1 cellular context compared by ENCODE assay signal in the genomic region with DNA sequence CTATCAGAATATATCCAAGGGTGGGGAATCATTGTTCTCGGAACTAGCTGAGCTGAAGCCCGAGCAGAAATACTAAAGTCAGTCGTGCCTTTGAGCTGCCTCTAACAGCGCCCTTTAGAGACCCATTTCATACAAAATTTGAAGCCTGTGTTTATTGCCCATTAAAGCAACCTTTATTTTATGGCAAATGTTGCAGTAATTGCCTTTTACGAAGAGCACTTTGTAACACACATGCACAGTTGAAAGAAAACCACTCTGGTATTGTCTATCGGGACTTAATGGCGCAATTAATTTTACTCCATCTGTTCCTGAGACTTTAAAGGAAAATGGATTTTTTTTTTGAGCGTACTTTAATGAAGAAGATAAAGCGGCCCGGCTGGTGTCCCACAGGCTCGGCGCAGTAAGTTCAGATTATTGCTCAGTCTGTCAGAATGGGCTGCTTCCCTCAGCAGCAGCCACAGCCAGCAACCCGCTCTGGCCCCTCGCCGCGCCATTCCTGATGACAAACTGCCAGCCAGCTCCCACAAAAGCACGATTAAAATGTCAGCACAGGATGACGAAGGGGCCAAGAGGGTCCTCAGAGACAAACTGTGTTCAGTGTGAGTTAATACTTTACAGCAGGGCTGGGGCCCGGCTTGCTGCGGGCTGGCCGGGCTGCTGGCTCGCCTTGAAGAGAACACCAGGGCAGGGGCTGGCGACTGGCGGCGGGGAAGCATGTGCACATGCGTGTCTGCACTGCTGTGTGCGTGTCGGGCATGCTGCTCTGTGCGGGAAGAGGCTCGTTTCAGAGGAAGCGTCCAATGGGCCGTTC.
TF ChIP-seq lines count a peak whose summit lies in the region.

No MANE protein-coding gene starts in this region.

TF ChIP-seq in IMR-90, 13 proteins besides CTCF, POLR2A, EP300 and RAD21:
- TF ChIP-seq, protein P1, sequence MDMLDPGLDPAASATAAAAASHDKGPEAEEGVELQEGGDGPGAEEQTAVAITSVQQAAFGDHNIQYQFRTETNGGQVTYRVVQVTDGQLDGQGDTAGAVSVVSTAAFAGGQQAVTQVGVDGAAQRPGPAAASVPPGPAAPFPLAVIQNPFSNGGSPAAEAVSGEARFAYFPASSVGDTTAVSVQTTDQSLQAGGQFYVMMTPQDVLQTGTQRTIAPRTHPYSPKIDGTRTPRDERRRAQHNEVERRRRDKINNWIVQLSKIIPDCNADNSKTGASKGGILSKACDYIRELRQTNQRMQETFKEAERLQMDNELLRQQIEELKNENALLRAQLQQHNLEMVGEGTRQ (IDR thresholded peaks at IDR 0.05; ENCODE audit: low read depth, low read length) = no peak
- TF ChIP-seq CHD1 (IDR thresholded peaks at IDR 0.05; ENCODE audit: low read depth, low read length) = no peak
- no peak for TF ChIP-seq RCOR1 (IDR thresholded peaks at IDR 0.05; ENCODE audit: insufficient replicate concordance, low read length)
- no peak for TF ChIP-seq NFE2L2 (IDR thresholded peaks at IDR 0.05; ENCODE audit: low read depth, low read length)
- no peak for TF ChIP-seq MXI1 (IDR thresholded peaks at IDR 0.05; ENCODE audit: borderline replicate concordance, low read depth, low read length)
- no peak for TF ChIP-seq RFX5 (IDR thresholded peaks at IDR 0.05; ENCODE audit: low read depth, low read length)
- TF ChIP-seq MAZ (IDR thresholded peaks at IDR 0.05; ENCODE audit: borderline replicate concordance, low read depth, low read length) = no peak
- TF ChIP-seq BHLHE40 (IDR thresholded peaks at IDR 0.05; ENCODE audit: low read depth, low read length) = no peak
- no peak for TF ChIP-seq FOS (IDR thresholded peaks at IDR 0.05; ENCODE audit: low read depth, low read length)
- TF ChIP-seq SMC3 (IDR thresholded peaks at IDR 0.05; ENCODE audit: low read depth, low read length) = no peak
- TF ChIP-seq, protein P2, sequence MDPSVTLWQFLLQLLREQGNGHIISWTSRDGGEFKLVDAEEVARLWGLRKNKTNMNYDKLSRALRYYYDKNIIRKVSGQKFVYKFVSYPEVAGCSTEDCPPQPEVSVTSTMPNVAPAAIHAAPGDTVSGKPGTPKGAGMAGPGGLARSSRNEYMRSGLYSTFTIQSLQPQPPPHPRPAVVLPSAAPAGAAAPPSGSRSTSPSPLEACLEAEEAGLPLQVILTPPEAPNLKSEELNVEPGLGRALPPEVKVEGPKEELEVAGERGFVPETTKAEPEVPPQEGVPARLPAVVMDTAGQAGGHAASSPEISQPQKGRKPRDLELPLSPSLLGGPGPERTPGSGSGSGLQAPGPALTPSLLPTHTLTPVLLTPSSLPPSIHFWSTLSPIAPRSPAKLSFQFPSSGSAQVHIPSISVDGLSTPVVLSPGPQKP (IDR thresholded peaks at IDR 0.05; ENCODE audit: borderline replicate concordance, low read depth, low read length) = no peak
- TF ChIP-seq MAFK (IDR thresholded peaks at IDR 0.05; ENCODE audit: low read depth, low read length) = no peak
- no peak for TF ChIP-seq CEBPB (IDR thresholded peaks at IDR 0.05; ENCODE audit: low read depth, low read length)
